Comparison of ENCODE assay signal across 19 cellular contexts in the genomic region with DNA sequence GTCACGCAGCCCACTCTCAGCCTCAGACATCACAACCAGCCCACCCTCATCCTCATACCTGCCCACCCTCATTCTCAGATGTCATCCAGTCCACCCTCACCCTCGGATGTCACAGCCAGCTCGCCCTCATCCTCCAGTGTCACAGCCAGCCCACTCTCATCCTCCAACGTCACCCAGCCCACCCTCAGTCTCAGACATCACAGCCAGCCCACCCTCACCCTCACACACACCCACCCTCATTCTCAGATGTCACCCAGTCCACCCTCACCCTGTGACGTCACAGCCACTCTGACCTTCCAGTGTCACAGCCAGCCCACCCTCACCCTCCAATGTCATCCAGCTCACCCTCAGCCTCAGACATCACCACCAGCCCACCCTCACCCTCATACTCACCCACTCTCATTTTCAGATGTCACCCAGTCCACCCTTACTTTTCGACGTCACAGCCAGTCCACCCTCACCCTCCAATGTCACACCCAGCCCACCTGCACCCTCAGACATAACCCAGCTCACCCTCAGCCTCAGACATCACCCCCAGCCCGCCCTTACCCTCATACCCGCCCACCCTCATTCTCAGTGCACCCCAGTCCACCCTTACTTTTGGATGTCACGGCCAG.
DNase-seq lines count a peak whose midpoint lies in the region; ATAC-seq and TF ChIP-seq lines count a peak whose summit lies in the region.
"Had no signal": no experiment of that assay in that cellular context is flagged by ENCODE, and none has a peak within 500 bp of the region (broad histone marks: within the 10 kb centered on the region; RNA-seq: fewer than 3 reads in every experiment).

No MANE protein-coding gene starts in this region.

- H3K9me3 ChIP-seq in HEK293 (ENCODE audit: control insufficient read depth, insufficient read depth, low read depth, low read length): no peaks in the 10 kb centered on the region
- no peaks in the 10 kb centered on the region for H3K9me3 ChIP-seq in mesenchymal stem cell (ENCODE audit: control insufficient read depth, low read length)
- H3K9me3 ChIP-seq: BE2C had no signal

- H3K4me1 ChIP-seq in HEK293 (ENCODE audit: control insufficient read depth, insufficient read depth, low read length): no peaks in the 10 kb centered on the region
- H3K4me1 ChIP-seq in mesenchymal stem cell (ENCODE audit: control insufficient read depth, insufficient read depth, low read depth, low read length): no peaks in the 10 kb centered on the region
- H3K4me1 ChIP-seq in foreskin keratinocyte: no peaks in the 10 kb centered on the region
- H3K4me1 ChIP-seq: BE2C had no signal

- H2AFZ ChIP-seq in mesenchymal stem cell (ENCODE audit: low read depth, low read length): peak overlapping the region; percentile 16
- H2AFZ ChIP-seq: GM23338 had no signal

- H3K9me3 Mint-ChIP-seq in stimulated activated effector memory CD8-positive, alpha-beta T cell treated with anti-CD3 and anti-CD28 coated beads, Interleukin-12 subunit alpha, Interleukin-12 subunit beta, amount 100 ng/mL, for 72 hours: no peaks in the 10 kb centered on the region
- H3K9me3 Mint-ChIP-seq: CD8-positive, alpha-beta memory T cell; GM23338 had no signal

- no peaks in the 10 kb centered on the region for H3K36me3 Mint-ChIP-seq in stimulated activated effector memory CD8-positive, alpha-beta T cell treated with anti-CD3 and anti-CD28 coated beads, Interleukin-12 subunit alpha, Interleukin-12 subunit beta, amount 100 ng/mL, for 72 hours
- H3K36me3 Mint-ChIP-seq: CD4-positive, CD25-positive, alpha-beta regulatory T cell; CD8-positive, alpha-beta memory T cell had no signal

- no peak overlapping the region for H3K9ac ChIP-seq in mesenchymal stem cell (ENCODE audit: low read length)

- H3K4me3 ChIP-seq in HEK293 (ENCODE audit: low read depth, low read length) (no peak overlapping the region), mesenchymal stem cell (ENCODE audit: insufficient read depth in 1 of 2, low read depth in 1 of 2, low read length in 2 of 2) (no peak overlapping the region)
- H3K4me3 ChIP-seq: GM12878, GM23338 had no signal

- H3K27ac ChIP-seq in HEK293 (ENCODE audit: extremely low read depth, low read depth, low read length) (no peak overlapping the region), mesenchymal stem cell (ENCODE audit: low read length, poor library complexity, severe bottlenecking) (no peak overlapping the region), substantia nigra (ENCODE audit: low read depth, low read length, poor library complexity, severe bottlenecking) (peak overlapping the region; percentile 11), foreskin keratinocyte (no peak overlapping the region)

- DNase-seq in mesenchymal stem cell (no peak), substantia nigra (lab: John Stamatoyannopoulos, UW) (no peak), dedifferentiated amniotic fluid mesenchymal stem cell (ENCODE audit: extremely low spot score) (no peak), foreskin keratinocyte (no peak)
- DNase-seq in stimulated activated effector memory CD8-positive, alpha-beta T cell treated with anti-CD3 and anti-CD28 coated beads, Interleukin-12 subunit alpha, Interleukin-12 subunit beta, amount 100 ng/mL, for 72 hours (ENCODE audit: low spot score in 2 of 2): no peak
- DNase-seq: BE2C; C1 segment of cervical spinal cord; CD4-positive, CD25-positive, alpha-beta regulatory T cell; CD8-positive, alpha-beta memory T cell; COR-L47; DMS 273 treated with DMSO at 0.1 percent for 48 hours; DMS53; DND-41; EL; H7 had no signal

- no peak overlapping the region for H2BK15ac ChIP-seq in mesenchymal stem cell (ENCODE audit: low read depth, poor library complexity, severe bottlenecking)

- H3K4me2 ChIP-seq in mesenchymal stem cell (ENCODE audit: low read length, poor library complexity, severe bottlenecking): no peak overlapping the region
- H3K4me2 ChIP-seq: GM23338 had no signal

- no peak overlapping the region for H3K4ac ChIP-seq in mesenchymal stem cell (ENCODE audit: low read depth in 1 of 2, low read length in 2 of 2)

- no peak for TF ChIP-seq CTCF in HEK293 (tag by site-specific recombination; IDR thresholded peaks at IDR 0.05)
- no peak for TF ChIP-seq CTCF in foreskin keratinocyte (conservative IDR thresholded peaks at IDR 0.05)

- CTCF ChIA-PET in HEK293 (lab: Yijun Ruan, JAX): interaction anchor here (0.6 to 1.9 kb wide), 7 partner anchors 15 to 1782 kb away, joined by 3 to 9 read pairs (median 4); no protein-coding TSS in a partner anchor

- no peaks in the 10 kb centered on the region for H3K4me1 Mint-ChIP-seq in stimulated activated effector memory CD8-positive, alpha-beta T cell treated with anti-CD3 and anti-CD28 coated beads, Interleukin-12 subunit alpha, Interleukin-12 subunit beta, amount 100 ng/mL, for 72 hours
- H3K4me1 Mint-ChIP-seq: CD4-positive, CD25-positive, alpha-beta regulatory T cell; CD8-positive, alpha-beta memory T cell; GM23338 had no signal

- H2AK5ac ChIP-seq in mesenchymal stem cell (ENCODE audit: low read length, severe bottlenecking): no peak overlapping the region

- no peak overlapping the region for H2BK12ac ChIP-seq in mesenchymal stem cell (ENCODE audit: low read length in 2 of 2)

- H4K91ac ChIP-seq in mesenchymal stem cell (ENCODE audit: low read length): no peak overlapping the region

- no peak overlapping the region for H3K14ac ChIP-seq in mesenchymal stem cell (ENCODE audit: low read length in 2 of 2)

- WGBS in mesenchymal stem cell: 76% methylated on average over 10 of the region's 10 CpGs

- no peak overlapping the region for H2BK120ac ChIP-seq in mesenchymal stem cell (ENCODE audit: low read depth, low read length)

- POLR2A ChIA-PET in HEK293 (lab: Yijun Ruan, JAX): no interaction called here

- no peak overlapping the region for H4K8ac ChIP-seq in mesenchymal stem cell (ENCODE audit: low read length)

- peaks cover 0 to 6% of the 10 kb centered on the region in 2 experiments for H3K27me3 ChIP-seq in mesenchymal stem cell (ENCODE audit: control insufficient read depth in 1 of 2, insufficient read depth in 1 of 2, low read length in 2 of 2)
- H3K27me3 ChIP-seq in foreskin keratinocyte: no peaks in the 10 kb centered on the region
- H3K27me3 ChIP-seq: BE2C had no signal

- no peak overlapping the region for H3K4me3 Mint-ChIP-seq in stimulated activated effector memory CD8-positive, alpha-beta T cell treated with anti-CD3 and anti-CD28 coated beads, Interleukin-12 subunit alpha, Interleukin-12 subunit beta, amount 100 ng/mL, for 72 hours
- H3K4me3 Mint-ChIP-seq: CD4-positive, CD25-positive, alpha-beta regulatory T cell; CD8-positive, alpha-beta memory T cell; GM23338 had no signal

- H3K36me3 ChIP-seq in HEK293 (ENCODE audit: control insufficient read depth in 2 of 2, insufficient read depth in 1 of 2, low read length in 2 of 2): no peaks in the 10 kb centered on the region
- no peaks in the 10 kb centered on the region for H3K36me3 ChIP-seq in mesenchymal stem cell (ENCODE audit: control insufficient read depth in 1 of 2, insufficient read depth in 2 of 2, low read depth in 1 of 2, low read length in 2 of 2)
- H3K36me3 ChIP-seq: BE2C had no signal

- no peak overlapping the region for H3K18ac ChIP-seq in mesenchymal stem cell (ENCODE audit: low read depth in 1 of 2, low read length in 2 of 2)

- no peak overlapping the region for H3K27ac Mint-ChIP-seq in stimulated activated effector memory CD8-positive, alpha-beta T cell treated with anti-CD3 and anti-CD28 coated beads, Interleukin-12 subunit alpha, Interleukin-12 subunit beta, amount 100 ng/mL, for 72 hours
- H3K27ac Mint-ChIP-seq: CD4-positive, CD25-positive, alpha-beta regulatory T cell; GM23338 had no signal

- H3K23ac ChIP-seq in mesenchymal stem cell (ENCODE audit: low read length in 2 of 2): no peak overlapping the region

- H2BK5ac ChIP-seq in mesenchymal stem cell (ENCODE audit: low read depth, low read length, poor library complexity, severe bottlenecking): no peak overlapping the region

- H3K79me1 ChIP-seq in mesenchymal stem cell (replicated peaks; ENCODE audit: low read length, poor library complexity, severe bottlenecking): no peaks in the 10 kb centered on the region

- ATAC-seq in stimulated activated effector memory CD8-positive, alpha-beta T cell treated with anti-CD3 and anti-CD28 coated beads, Interleukin-12 subunit alpha, Interleukin-12 subunit beta, amount 100 ng/mL, for 72 hours: peak; percentile 4
- ATAC-seq in GM19467 (IDR thresholded peaks at IDR 0.05; ENCODE audit: unreplicated experiment): no peak
- ATAC-seq in foreskin keratinocyte: no peak
- ATAC-seq: GM12878 had no signal

TF ChIP-seq in HEK293, 187 proteins besides CTCF, POLR2A, EP300 and RAD21 (continues in another document):
- TF ChIP-seq, protein P1, sequence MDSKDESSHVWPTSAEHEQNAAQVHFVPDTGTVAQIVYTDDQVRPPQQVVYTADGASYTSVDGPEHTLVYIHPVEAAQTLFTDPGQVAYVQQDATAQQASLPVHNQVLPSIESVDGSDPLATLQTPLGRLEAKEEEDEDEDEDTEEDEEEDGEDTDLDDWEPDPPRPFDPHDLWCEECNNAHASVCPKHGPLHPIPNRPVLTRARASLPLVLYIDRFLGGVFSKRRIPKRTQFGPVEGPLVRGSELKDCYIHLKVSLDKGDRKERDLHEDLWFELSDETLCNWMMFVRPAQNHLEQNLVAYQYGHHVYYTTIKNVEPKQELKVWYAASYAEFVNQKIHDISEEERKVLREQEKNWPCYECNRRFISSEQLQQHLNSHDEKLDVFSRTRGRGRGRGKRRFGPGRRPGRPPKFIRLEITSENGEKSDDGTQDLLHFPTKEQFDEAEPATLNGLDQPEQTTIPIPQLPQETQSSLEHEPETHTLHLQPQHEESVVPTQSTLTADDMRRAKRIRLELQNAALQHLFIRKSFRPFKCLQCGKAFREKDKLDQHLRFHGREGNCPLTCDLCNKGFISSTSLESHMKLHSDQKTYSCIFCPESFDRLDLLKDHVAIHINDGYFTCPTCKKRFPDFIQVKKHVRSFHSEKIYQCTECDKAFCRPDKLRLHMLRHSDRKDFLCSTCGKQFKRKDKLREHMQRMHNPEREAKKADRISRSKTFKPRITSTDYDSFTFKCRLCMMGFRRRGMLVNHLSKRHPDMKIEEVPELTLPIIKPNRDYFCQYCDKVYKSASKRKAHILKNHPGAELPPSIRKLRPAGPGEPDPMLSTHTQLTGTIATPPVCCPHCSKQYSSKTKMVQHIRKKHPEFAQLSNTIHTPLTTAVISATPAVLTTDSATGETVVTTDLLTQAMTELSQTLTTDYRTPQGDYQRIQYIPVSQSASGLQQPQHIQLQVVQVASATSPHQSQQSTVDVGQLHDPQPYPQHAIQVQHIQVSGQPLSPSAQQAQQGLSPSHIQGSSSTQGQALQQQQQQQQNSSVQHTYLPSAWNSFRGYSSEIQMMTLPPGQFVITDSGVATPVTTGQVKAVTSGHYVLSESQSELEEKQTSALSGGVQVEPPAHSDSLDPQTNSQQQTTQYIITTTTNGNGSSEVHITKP (tag by site-specific recombination; IDR thresholded peaks at IDR 0.05): no peak
- TF ChIP-seq ZNF791 (tag by site-specific recombination; IDR thresholded peaks at IDR 0.05) (no peak), ZFHX2 (tag by site-specific recombination; conservative IDR thresholded peaks at IDR 0.05) (peak; percentile 94), EGR2 (tag by site-specific recombination; IDR thresholded peaks at IDR 0.05; ENCODE audit: low read depth) (peak; percentile 96), ZNF433 (tag by site-specific recombination; IDR thresholded peaks at IDR 0.05; ENCODE audit: low read depth) (no peak), HOXA7 (CRISPR knock-in tag; IDR thresholded peaks at IDR 0.05; ENCODE audit: borderline replicate concordance) (no peak)
